17 cellular contexts compared by ENCODE assay signal in genomic region chr11:10329935-10330334, GRCh38. TPM values are rescaled to one million over a fixed set of nuclear protein-coding genes. Genes with fewer than 3 reads are reported as not detected.
DNase-seq lines count a peak whose midpoint lies in the region; ATAC-seq and TF ChIP-seq lines count a peak whose summit lies in the region.
"Had no signal": no experiment of that assay in that cellular context is flagged by ENCODE, and none has a peak within 500 bp of the region (broad histone marks: within the 10 kb centered on the region; RNA-seq: fewer than 3 reads in every experiment).

No MANE protein-coding gene starts in this region.

- H3K4me1 ChIP-seq in A673 (ENCODE audit: insufficient read depth, low read length, poor library complexity, severe bottlenecking): no peaks in the 10 kb centered on the region
- H3K4me1 ChIP-seq in gastrocnemius medialis: peaks cover 27 to 30% of the 10 kb centered on the region in 2 donors
- peaks cover 7 to 31% of the 10 kb centered on the region in 2 donors for H3K4me1 ChIP-seq in ascending aorta

- H3K27me3 ChIP-seq in A673 (replicated peaks; ENCODE audit: insufficient read depth, low read depth, low read length, poor library complexity) (no peaks in the 10 kb centered on the region), gastrocnemius medialis (no peaks in the 10 kb centered on the region), ascending aorta (no peaks in the 10 kb centered on the region)

- H3K36me3 ChIP-seq in A673 (ENCODE audit: insufficient read depth, low read length, poor library complexity, severe bottlenecking) (no peaks in the 10 kb centered on the region), gastrocnemius medialis (no peaks in the 10 kb centered on the region), ascending aorta (no peaks in the 10 kb centered on the region)

- TF ChIP-seq POLR2A in gastrocnemius medialis (IDR thresholded peaks at IDR 0.05): no peak

- POLR2A ChIA-PET in A673 (lab: Charles Lee; ENCODE audit: low non-redundant PET): no interaction called here

- H3K9me3 ChIP-seq in A673 (ENCODE audit: low read depth, low read length, poor library complexity, severe bottlenecking) (no peaks in the 10 kb centered on the region), gastrocnemius medialis (no peaks in the 10 kb centered on the region), ascending aorta (no peaks in the 10 kb centered on the region)

- ATAC-seq in GM18907 (IDR thresholded peaks at IDR 0.05; ENCODE audit: unreplicated experiment) (no peak), gastrocnemius medialis (no peak)
- ATAC-seq: T-helper 17 cell had no signal

- no peak overlapping the region for H3K27ac ChIP-seq in A673 (ENCODE audit: low read depth, low read length, poor library complexity, severe bottlenecking)
- H3K27ac ChIP-seq in gastrocnemius medialis: no peak overlapping the region
- no peak overlapping the region for H3K27ac ChIP-seq in ascending aorta
- H3K27ac ChIP-seq: PC-9 had no signal

- DNase-seq in A673 (ENCODE audit: low spot score): peak; percentile 49
- DNase-seq in HT1080 (ENCODE audit: low read depth): peak; percentile 75
- DNase-seq in astrocyte of the spinal cord (ENCODE audit: low read depth, low spot score): peak; percentile 92
- DNase-seq in foreskin fibroblast: peak; percentile 88 to 94
- DNase-seq in gastrocnemius medialis: no peak
- no peak for DNase-seq in ascending aorta (ENCODE audit: low spot score in 2 of 2)
- DNase-seq in NOMO-1 treated with DMSO at 0.1 percent for 48 hours (lab: John Stamatoyannopoulos, UW; ENCODE audit: unreplicated experiment): no peak
- DNase-seq: activated CD4-positive, alpha-beta T cell treated with anti-CD3 and anti-CD28 coated beads, Interleukin-2, amount 10 ng/mL, durations not matched to agents 7 days and 5 days; activated T-cell treated with anti-CD3 and anti-CD28 coated beads, Interleukin-2, amount 50 U/mL, for 48 hours; AML-193; aorta; NCI-H1417; NCI-H510A; PC-9; T-helper 17 cell had no signal

- intact Hi-C loops in A673 (cut with micrococcal nuclease; ENCODE audit: unreplicated experiment) (no loop called here), gastrocnemius medialis (cut with DNase I; ENCODE audit: low total_unique reads) (no loop called here), ascending aorta (cut with DNase I) (loop anchor here (5.0 kb wide), 1 partner anchor 37 kb away; no protein-coding TSS in a partner anchor)

- TF ChIP-seq CTCF in A673 (conservative IDR thresholded peaks at IDR 0.05; ENCODE audit: low read depth, low read length): no peak
- no peak for TF ChIP-seq CTCF in astrocyte of the spinal cord (IDR thresholded peaks at IDR 0.05; ENCODE audit: low read depth, low read length)
- TF ChIP-seq CTCF in foreskin fibroblast (IDR thresholded peaks at IDR 0.05; ENCODE audit: low read depth, low read length): no peak
- TF ChIP-seq CTCF in gastrocnemius medialis (IDR thresholded peaks at IDR 0.05 in 4 of 5, conservative IDR thresholded peaks at IDR 0.05 in 1 of 5): no peak
- TF ChIP-seq CTCF in ascending aorta (IDR thresholded peaks at IDR 0.05): no peak

- H3K4me3 ChIP-seq in A673 (ENCODE audit: low read depth, low read length, poor library complexity, severe bottlenecking) (no peak overlapping the region), astrocyte of the spinal cord (ENCODE audit: low read depth, low read length) (no peak overlapping the region), foreskin fibroblast (ENCODE audit: low read depth in 1 of 2, low read length in 2 of 2) (no peak overlapping the region), gastrocnemius medialis (no peak overlapping the region), ascending aorta (no peak overlapping the region)
- H3K4me3 ChIP-seq: PC-9, smooth muscle cell had no signal

- CTCF ChIA-PET in A673 (lab: Charles Lee): no interaction called here

- BruUV-seq in A673 (replicated peaks; lab: Mats Ljungman, UMichigan): no TSS peak

- in situ Hi-C loops in astrocyte of the spinal cord (cut with HindIII; ENCODE audit: low sequenced_read_pairs): no loop called here
- in situ Hi-C loops in gastrocnemius medialis (cut with MboI; ENCODE audit: low sequenced_read_pairs in 4 of 4): loop anchor here in 3 of 4 donors (10.0 kb wide), 3 partner anchors 125 to 565 kb away; no protein-coding TSS in a partner anchor

RNA-seq across cellular contexts. Expression of gene ADM, which starts 25.1 kb away (rescaled TPM):
- total RNA-seq in A673 (2021) (2.3 and 3.8 TPM in 2 replicates), gastrocnemius medialis (100 to 1,000 TPM in 1 of 4 donors, 10 to 100 TPM in 3; 40.4 to 194 (median 57.7) TPM), ascending aorta (56.8 TPM)
- not detected in 2 replicates for total RNA-seq in HT1080 (2014; rRNA removed; shearing (Covaris generic))
- polyA plus RNA-seq in HT1080 (2015; cell fraction: cytosol; rRNA removed): not detected in 2 replicates
- not detected in 2 replicates for polyA plus RNA-seq in HT1080 (2015; cell fraction: nucleus; rRNA removed)

RNA-seq across cellular contexts. Expression of gene SBF2, which starts 35.9 kb away (rescaled TPM):
- 24.7 and 31.8 TPM in 2 replicates for total RNA-seq in A673 (2021)
- 23.1 and 33.9 TPM in 2 replicates for total RNA-seq in HT1080 (2014; rRNA removed; shearing (Covaris generic))
- 22.0 and 27.9 TPM in 2 replicates for polyA plus RNA-seq in HT1080 (2015; cell fraction: cytosol; rRNA removed)
- polyA plus RNA-seq in HT1080 (2015; cell fraction: nucleus; rRNA removed): 24.1 and 28.6 TPM in 2 replicates
- 10 to 100 TPM; 19.3 to 28.1 (median 25.8) TPM for total RNA-seq in gastrocnemius medialis
- total RNA-seq in ascending aorta: 34.5 TPM

Comparison
In these comparisons a context has a peak if more than half of its experiments do, and no peak if none do; other contexts are left out.
1. DNase-seq: peak in A673 (single experiment), HT1080 (single experiment), astrocyte of the spinal cord (single experiment) and foreskin fibroblast (2 of 2); none in gastrocnemius medialis (0 of 2), ascending aorta (0 of 2) and NOMO-1 treated with DMSO at 0.1 percent for 48 hours (single experiment).